8 cellular contexts compared by ENCODE assay signal in the genomic region with DNA sequence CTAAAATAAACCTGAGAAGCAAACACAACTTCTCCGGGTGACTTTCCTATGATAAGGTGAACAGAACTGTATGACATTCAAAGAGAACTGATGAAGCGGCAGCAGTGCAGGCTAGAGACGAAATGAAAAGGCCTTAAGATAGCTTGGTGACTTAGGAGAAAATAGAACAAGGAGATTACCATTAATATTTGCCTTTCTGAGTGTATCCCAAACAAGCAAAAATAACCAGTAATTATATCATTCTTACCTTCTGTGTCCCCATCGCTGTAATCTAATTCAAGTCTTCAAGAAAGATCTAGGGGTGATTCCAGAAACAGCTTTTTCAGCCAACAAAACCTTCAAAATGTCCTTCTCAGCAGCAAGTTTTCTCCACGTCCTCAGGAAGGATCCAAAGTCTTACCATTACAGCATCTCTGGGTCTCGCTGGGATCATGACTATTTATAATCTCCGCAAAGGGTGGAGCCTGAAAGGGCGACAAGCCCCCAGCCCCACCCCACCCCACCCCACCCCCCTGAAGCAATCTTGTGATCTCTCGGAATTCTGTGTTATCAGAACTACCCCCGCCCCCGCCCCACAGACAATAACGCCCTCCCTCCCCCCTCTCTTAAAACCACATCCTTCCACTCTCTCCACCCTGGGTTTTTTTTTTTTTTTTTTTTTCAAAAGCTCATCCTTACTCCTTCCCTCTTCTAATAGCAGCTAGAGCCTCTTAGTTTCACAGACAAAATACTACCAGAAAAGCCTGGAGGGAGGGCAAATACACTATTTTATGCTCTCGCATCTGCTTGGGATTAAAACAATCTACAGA. TPM values are rescaled to one million over a fixed set of nuclear protein-coding genes. Genes with fewer than 3 reads are reported as not detected.
DNase-seq lines count a peak whose midpoint lies in the region; ATAC-seq, FAIRE-seq and TF ChIP-seq lines count a peak whose summit lies in the region.

Gene SLC2A3 (minus strand): TSS at position 415 of the 809 bp plus-strand sequence. CDS start 153 bp downstream, at position 262.

- no peaks in the 10 kb centered on the region for H3K9me3 ChIP-seq in SJSA1 (replicated peaks)
- H3K9me3 ChIP-seq in neural progenitor cell (ENCODE audit: low read depth), result no peaks in the 10 kb centered on the region
- H3K9me3 ChIP-seq in subcutaneous abdominal adipose tissue (ENCODE audit: control insufficient read depth in 5 of 5, low read length in 5 of 5), result no peaks in the 10 kb centered on the region

- peaks cover 22% of the 10 kb centered on the region for H3K4me1 ChIP-seq in SJSA1 (replicated peaks)
- peaks cover 18% of the 10 kb centered on the region for H3K4me1 ChIP-seq in neural progenitor cell
- peaks cover 0 to 33% (median 17%) of the 10 kb centered on the region in 5 donors for H3K4me1 ChIP-seq in subcutaneous abdominal adipose tissue (ENCODE audit: control insufficient read depth in 5 of 5, insufficient read depth in 5 of 5, low read length in 5 of 5)

- H3K4me3 ChIP-seq in SJSA1 (peak within 1 kb of the TSS; percentile 50), neural progenitor cell (peak within 1 kb of the TSS; percentile 94), subcutaneous abdominal adipose tissue (ENCODE audit: low read depth in 1 of 5, low read length in 5 of 5) (peak within 1 kb of the TSS; percentile 78 to 98 (median 82))

- no peak for TF ChIP-seq CTCF in neural progenitor cell (IDR thresholded peaks at IDR 0.05)

- peak; percentile 93 for DNase-seq in GM03348 (ENCODE audit: low spot score)
- peak; percentile 70 to 80 for DNase-seq in SJSA1 (ENCODE audit: low read depth in 1 of 2, low spot score in 2 of 2)
- DNase-seq in activated naive CD4-positive, alpha-beta T cell (lab: John Stamatoyannopoulos, UW), result peak; percentile 16 to 73 (median 51)
- peak; percentile 46 to 65 for DNase-seq in frontal cortex (ENCODE audit: low spot score in 2 of 2)
- peak; percentile 72 for DNase-seq in neural progenitor cell (ENCODE audit: low spot score)
- no peak for DNase-seq in NCI-H1417 treated with DMSO at 0.1 percent for 48 hours (lab: John Stamatoyannopoulos, UW)

- H3K4me2 ChIP-seq in neural progenitor cell, result peak within 1 kb of the TSS; percentile 92

- H3K27ac Mint-ChIP-seq in neural progenitor cell, result no peak within 1 kb of the TSS

- H3K27me3 ChIP-seq in SJSA1 (replicated peaks) (no peaks in the 10 kb centered on the region), neural progenitor cell (no peaks in the 10 kb centered on the region), subcutaneous abdominal adipose tissue (ENCODE audit: control insufficient read depth in 5 of 5, insufficient read depth in 4 of 5, low read length in 5 of 5) (peaks cover 0 to 3% (median 3%) of the 10 kb centered on the region in 5 donors)

- H3F3A ChIP-seq in neural progenitor cell (ENCODE audit: low read depth), result peaks cover 23% of the 10 kb centered on the region

- H3K4me1 Mint-ChIP-seq in neural progenitor cell, result peaks cover 13% of the 10 kb centered on the region

- H3K27me3 Mint-ChIP-seq in neural progenitor cell (ENCODE audit: insufficient read depth, low read depth), result no peaks in the 10 kb centered on the region

- peak within 1 kb of the TSS; percentile 83 for H3K27ac ChIP-seq in SJSA1
- peak within 1 kb of the TSS; percentile 49 for H3K27ac ChIP-seq in neural progenitor cell
- H3K27ac ChIP-seq in subcutaneous abdominal adipose tissue (ENCODE audit: low read depth, low read length), result peak within 1 kb of the TSS; percentile 86

- FAIRE-seq in frontal cortex (lab: Jason Lieb, UNC), result no peak

- peak; percentile 38 for ATAC-seq in HG03097 (IDR thresholded peaks at IDR 0.05; ENCODE audit: low FRiP score, unreplicated experiment)

- H3K9ac ChIP-seq in neural progenitor cell, result peak within 1 kb of the TSS; percentile 55
- H3K9ac ChIP-seq in subcutaneous abdominal adipose tissue (ENCODE audit: low read length in 5 of 5), result peak within 1 kb of the TSS; percentile 59 to 91 (median 73)

- H2AFZ ChIP-seq in neural progenitor cell (replicated peaks), result no peak within 1 kb of the TSS

- H3K79me2 ChIP-seq in neural progenitor cell (ENCODE audit: low read depth), result peaks cover 47% of the 10 kb centered on the region

- peaks cover 8% of the 10 kb centered on the region for H3K36me3 Mint-ChIP-seq in neural progenitor cell

- H4K20me1 ChIP-seq in neural progenitor cell (ENCODE audit: low read depth), result peaks cover 48% of the 10 kb centered on the region

- H3K9me3 Mint-ChIP-seq in neural progenitor cell, result peaks cover 5% of the 10 kb centered on the region

- peaks cover 25% of the 10 kb centered on the region for H3K36me3 ChIP-seq in SJSA1
- H3K36me3 ChIP-seq in neural progenitor cell, result peaks cover 13% of the 10 kb centered on the region
- peaks cover 0 to 23% (median 20%) of the 10 kb centered on the region in 5 donors for H3K36me3 ChIP-seq in subcutaneous abdominal adipose tissue (ENCODE audit: control insufficient read depth in 5 of 5, insufficient read depth in 5 of 5, low read length in 5 of 5)

- H3K4me3 Mint-ChIP-seq in neural progenitor cell, result no peak within 1 kb of the TSS

RNA-seq across cellular contexts. Expression of gene SLC2A3, which starts in this region (rescaled TPM):
- 9.9 and 13.7 TPM in 2 replicates for total RNA-seq in SJSA1 (2014; rRNA removed; shearing (Covaris generic))
- total RNA-seq in frontal cortex (50.5 TPM), neural progenitor cell (ENCODE audit: low replicate concordance) (462 and 548 TPM in 2 replicates)
